14 cellular contexts compared by ENCODE assay signal in the genomic region with DNA sequence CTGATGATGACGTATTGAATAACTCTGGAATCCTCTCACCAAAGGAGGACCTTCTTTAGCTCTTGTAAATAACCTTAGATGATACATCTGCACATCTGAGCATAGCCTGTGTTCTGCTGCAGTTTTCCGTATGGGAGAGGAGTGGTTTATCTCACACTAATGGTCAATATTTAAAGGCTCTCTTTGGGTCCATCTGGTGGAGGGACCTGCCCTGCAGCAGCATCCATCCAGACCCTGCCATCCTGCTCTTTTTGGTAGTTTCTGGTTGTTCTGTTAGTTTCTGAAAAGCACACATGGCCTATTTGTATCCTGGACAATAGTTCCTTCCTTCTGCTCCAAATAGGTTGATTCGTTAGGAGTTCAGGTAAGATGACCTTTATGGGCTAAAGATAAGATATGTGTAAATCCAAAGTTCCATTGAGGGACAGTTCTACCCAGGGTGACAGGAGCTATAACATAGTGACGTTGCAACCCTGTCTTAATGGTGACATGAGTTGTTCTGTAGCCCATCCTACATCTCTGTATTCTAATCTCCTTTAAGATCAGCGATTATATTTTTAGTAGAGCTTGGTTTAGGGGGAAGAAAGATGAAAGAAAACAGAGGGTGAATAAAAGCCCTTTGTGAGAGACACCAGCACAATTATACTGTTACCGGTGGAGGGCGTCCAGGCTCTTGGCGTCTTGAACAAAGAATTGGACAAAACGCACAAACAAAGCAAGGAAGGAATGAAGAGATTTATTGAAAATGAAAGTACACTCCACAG.
A peak's percentile ranks its signal among the peaks of the same experiment; 100 is the strongest.
DNase-seq lines count a peak whose midpoint lies in the region; ATAC-seq and TF ChIP-seq lines count a peak whose summit lies in the region.
"Had no signal": no experiment of that assay in that cellular context is flagged by ENCODE, and none has a peak within 500 bp of the region (broad histone marks: within the 10 kb centered on the region; RNA-seq: fewer than 3 reads in every experiment).

No MANE protein-coding gene starts in this region.

- H3K36me3 Mint-ChIP-seq in CD8-positive, alpha-beta T cell, result no peaks in the 10 kb centered on the region
- no peaks in the 10 kb centered on the region for H3K36me3 Mint-ChIP-seq in activated CD4-positive, alpha-beta T cell treated with anti-CD3 and anti-CD28 coated beads, Interleukin-2, amount 10 ng/mL, durations not matched to agents 7 days and 5 days (ENCODE audit: low read depth)

- H3K27me3 ChIP-seq in neuron (ENCODE audit: insufficient read depth, low read length), result no peaks in the 10 kb centered on the region
- H3K27me3 ChIP-seq in CD8-positive, alpha-beta T cell (ENCODE audit: insufficient read depth, low read length), result no peaks in the 10 kb centered on the region

- peaks cover 4% of the 10 kb centered on the region for H3K27me3 Mint-ChIP-seq in CD8-positive, alpha-beta T cell (ENCODE audit: low read depth)
- H3K27me3 Mint-ChIP-seq in activated CD4-positive, alpha-beta T cell treated with anti-CD3 and anti-CD28 coated beads, Interleukin-2, amount 10 ng/mL, durations not matched to agents 7 days and 5 days, result peaks cover 24% of the 10 kb centered on the region

- DNase-seq in AG20443 (ENCODE audit: low spot score) (peak; percentile 24), NCI-H2227 treated with DMSO at 0.1 percent for 48 hours (lab: John Stamatoyannopoulos, UW) (peak; percentile 79), dedifferentiated amniotic fluid mesenchymal stem cell (ENCODE audit: extremely low spot score) (peak; percentile 47), NCI-H510A treated with DMSO at 0.1 percent for 48 hours (lab: John Stamatoyannopoulos, UW) (no peak)
- DNase-seq in stimulated activated CD4-positive, alpha-beta T cell treated with anti-CD3 and anti-CD28 coated beads, Interleukin-15, amount 100 ng/mL, for 24 hours, result no peak
- no peak for DNase-seq in CD8-positive, alpha-beta T cell
- DNase-seq in activated CD4-positive, alpha-beta T cell treated with anti-CD3 and anti-CD28 coated beads, Interleukin-2, amount 10 ng/mL, durations not matched to agents 7 days and 5 days, result no peak
- DNase-seq: activated CD4-positive, CD25-positive, alpha-beta regulatory T cell; activated effector memory CD4-positive, alpha-beta T cell treated with anti-CD3 and anti-CD28 coated beads, Interleukin-2, amount 50 U/mL, for 16 hours; effector memory CD8-positive, alpha-beta T cell; Kasumi-1; kidney had no signal

- H3K9me3 ChIP-seq in neuron (ENCODE audit: low read length), result no peaks in the 10 kb centered on the region
- H3K9me3 ChIP-seq in CD8-positive, alpha-beta T cell (ENCODE audit: low read length), result no peaks in the 10 kb centered on the region

- no peak overlapping the region for H3K27ac Mint-ChIP-seq in CD8-positive, alpha-beta T cell
- no peak overlapping the region for H3K27ac Mint-ChIP-seq in activated CD4-positive, alpha-beta T cell treated with anti-CD3 and anti-CD28 coated beads, Interleukin-2, amount 10 ng/mL, durations not matched to agents 7 days and 5 days
- H3K27ac Mint-ChIP-seq: effector memory CD8-positive, alpha-beta T cell had no signal

- POLR2A ChIA-PET in CD8-positive, alpha-beta T cell (lab: Charles Lee), result no interaction called here
- POLR2A ChIA-PET in activated CD4-positive, alpha-beta T cell treated with anti-CD3 and anti-CD28 coated beads, Interleukin-2, amount 10 ng/mL, durations not matched to agents 7 days and 5 days (lab: Charles Lee), result no interaction called here

- no peaks in the 10 kb centered on the region for H3K4me1 Mint-ChIP-seq in CD8-positive, alpha-beta T cell (ENCODE audit: low read depth)
- no peaks in the 10 kb centered on the region for H3K4me1 Mint-ChIP-seq in activated CD4-positive, alpha-beta T cell treated with anti-CD3 and anti-CD28 coated beads, Interleukin-2, amount 10 ng/mL, durations not matched to agents 7 days and 5 days

- H3K36me3 ChIP-seq in neuron (ENCODE audit: insufficient read depth, low read length), result no peaks in the 10 kb centered on the region
- H3K36me3 ChIP-seq in CD8-positive, alpha-beta T cell (ENCODE audit: insufficient read depth, low read length), result no peaks in the 10 kb centered on the region

- no peaks in the 10 kb centered on the region for H3K9me3 Mint-ChIP-seq in CD8-positive, alpha-beta T cell
- no peaks in the 10 kb centered on the region for H3K9me3 Mint-ChIP-seq in activated CD4-positive, alpha-beta T cell treated with anti-CD3 and anti-CD28 coated beads, Interleukin-2, amount 10 ng/mL, durations not matched to agents 7 days and 5 days

- intact Hi-C loops in CD8-positive, alpha-beta T cell (cut with DNase I, micrococcal nuclease), result no loop called here

- CTCF ChIA-PET in CD8-positive, alpha-beta T cell (lab: Charles Lee), result interaction anchor here (1.0 kb wide), 1 partner anchor 36 kb away, joined by 3 read pairs; no protein-coding TSS in a partner anchor
- CTCF ChIA-PET in activated CD4-positive, alpha-beta T cell treated with anti-CD3 and anti-CD28 coated beads, Interleukin-2, amount 10 ng/mL, durations not matched to agents 7 days and 5 days (lab: Charles Lee), result interaction anchor here (1.2 kb wide), 1 partner anchor 9 kb away, joined by 3 read pairs; no protein-coding TSS in a partner anchor

- H3K4me3 Mint-ChIP-seq in CD8-positive, alpha-beta T cell, result no peak overlapping the region
- H3K4me3 Mint-ChIP-seq in activated CD4-positive, alpha-beta T cell treated with anti-CD3 and anti-CD28 coated beads, Interleukin-2, amount 10 ng/mL, durations not matched to agents 7 days and 5 days, result no peak overlapping the region
- H3K4me3 Mint-ChIP-seq: effector memory CD8-positive, alpha-beta T cell had no signal

- peaks cover 10% of the 10 kb centered on the region for H3K4me1 ChIP-seq in neuron (ENCODE audit: insufficient read depth, low read length)
- no peaks in the 10 kb centered on the region for H3K4me1 ChIP-seq in CD8-positive, alpha-beta T cell (ENCODE audit: insufficient read depth, low read length)
- H3K4me1 ChIP-seq: parathyroid adenoma had no signal

- peak overlapping the region; percentile 21 for H3K4me3 ChIP-seq in neuron (ENCODE audit: low read length)
- no peak overlapping the region for H3K4me3 ChIP-seq in CD8-positive, alpha-beta T cell (ENCODE audit: low read depth, low read length)

- no peak for ATAC-seq in CD8-positive, alpha-beta T cell
- ATAC-seq: effector memory CD8-positive, alpha-beta T cell had no signal

- TF ChIP-seq CTCF in CD8-positive, alpha-beta T cell (IDR thresholded peaks at IDR 0.05), result no peak

- H2AFZ ChIP-seq in neuron (ENCODE audit: low read depth, low read length), result peak overlapping the region; percentile 66
- H2AFZ ChIP-seq: parathyroid adenoma had no signal

- H3K27ac ChIP-seq in CD8-positive, alpha-beta T cell (ENCODE audit: low read depth, low read length), result no peak overlapping the region
- H3K27ac ChIP-seq: parathyroid adenoma had no signal

Comparison
In these comparisons a context has a peak if more than half of its experiments do, and no peak if none do; other contexts are left out.
1. DNase-seq: peak in AG20443 (single experiment), NCI-H2227 treated with DMSO at 0.1 percent for 48 hours (single experiment) and dedifferentiated amniotic fluid mesenchymal stem cell (single experiment); none in NCI-H510A treated with DMSO at 0.1 percent for 48 hours (single experiment), stimulated activated CD4-positive, alpha-beta T cell treated with anti-CD3 and anti-CD28 coated beads, Interleukin-15, amount 100 ng/mL, for 24 hours (single experiment), CD8-positive, alpha-beta T cell (0 of 7) and activated CD4-positive, alpha-beta T cell treated with anti-CD3 and anti-CD28 coated beads, Interleukin-2, amount 10 ng/mL, durations not matched to agents 7 days and 5 days (single experiment).